In the genomic region with DNA sequence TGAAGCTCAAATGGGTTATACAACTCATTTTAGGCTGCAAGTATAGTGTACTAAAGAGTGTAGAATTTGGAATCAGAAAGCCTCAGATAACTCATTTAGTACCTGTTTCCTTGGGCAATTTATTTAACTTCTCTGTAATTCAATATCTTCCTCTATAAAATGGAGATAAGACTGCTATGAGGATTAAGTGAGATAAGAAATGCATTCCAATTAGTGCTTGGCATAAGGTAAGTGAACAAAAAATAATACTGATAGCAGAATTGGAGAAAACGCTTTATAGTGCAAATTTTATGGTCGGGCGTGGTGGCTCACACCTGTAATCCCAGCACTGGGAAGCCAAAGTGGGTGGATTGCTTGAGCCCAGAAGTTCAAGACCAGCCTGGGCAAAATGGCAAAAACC, we compare ENCODE assay signal across 28 cellular contexts. TPM values are rescaled to one million over a fixed set of nuclear protein-coding genes. Genes with fewer than 3 reads are reported as not detected.
DNase-seq lines count a peak whose midpoint lies in the region; ATAC-seq and TF ChIP-seq lines count a peak whose summit lies in the region.
"Had no signal": no experiment of that assay in that cellular context is flagged by ENCODE, and none has a peak within 500 bp of the region (broad histone marks: within the 10 kb centered on the region; RNA-seq: fewer than 3 reads in every experiment).

No MANE protein-coding gene starts in this region.

- H3K4me3 ChIP-seq in SK-N-SH (ENCODE audit: low read depth in 2 of 2, low read length in 1 of 2): no peak overlapping the region
- H3K4me3 ChIP-seq in mucosa of descending colon: no peak overlapping the region
- H3K4me3 ChIP-seq: A549, BLaER1, GM12878 had no signal

- H3K4me2 ChIP-seq in SK-N-SH: no peak overlapping the region
- H3K4me2 ChIP-seq: A549, BLaER1 had no signal

- H3K9me3 ChIP-seq in SK-N-SH (no peaks in the 10 kb centered on the region), mucosa of descending colon (no peaks in the 10 kb centered on the region)
- H3K9me3 ChIP-seq: A549, BE2C, BLaER1 had no signal

- no peak for DNase-seq in SK-N-SH
- peak in 1 of 2 donors; percentile 14 for DNase-seq in left colon
- peak in 2 of 3 donors; percentile 13 to 38 for DNase-seq in mucosa of descending colon
- no peak for DNase-seq in medulla oblongata (ENCODE audit: extremely low spot score)
- DNase-seq in NCI-H774 (lab: John Stamatoyannopoulos, UW): no peak
- no peak for DNase-seq in Ammon's horn (ENCODE audit: low spot score)
- DNase-seq: AML-193; BE2C; C1 segment of cervical spinal cord; CD4-positive, alpha-beta memory T cell; CD4-positive, CD25-positive, alpha-beta regulatory T cell; CD8-positive, alpha-beta memory T cell; COR-L47; DMS 273 treated with DMSO at 0.1 percent for 48 hours; DMS153; DMS53; DMS79; DND-41; EL; GDM1 had no signal

- no peaks in the 10 kb centered on the region for H3K9me2 ChIP-seq in SK-N-SH

- TF ChIP-seq EP300 in SK-N-SH (IDR thresholded peaks at IDR 0.05; ENCODE audit: borderline replicate concordance in 1 of 2, low read depth in 1 of 2, low read length in 1 of 2): no peak

- no peak for TF ChIP-seq RAD21 in SK-N-SH (IDR thresholded peaks at IDR 0.05; ENCODE audit: low read length)

- ATAC-seq in SK-N-SH treated with all-trans-retinoic acid at 6 μM for 48 hours: no peak
- ATAC-seq in left colon: peak; percentile 77
- peak; percentile 54 for ATAC-seq in mucosa of descending colon
- ATAC-seq: A549, GM12878 had no signal

- H3K79me2 ChIP-seq in SK-N-SH (ENCODE audit: insufficient read depth): no peaks in the 10 kb centered on the region

- TF ChIP-seq CTCF in SK-N-SH (IDR thresholded peaks at IDR 0.05): no peak
- TF ChIP-seq CTCF in mucosa of descending colon (IDR thresholded peaks at IDR 0.05): no peak

- WGBS in SK-N-SH (ENCODE audit: low lambda C conversion rate): 85% methylated on average over 3 of the region's 3 CpGs

- CTCF ChIA-PET in SK-N-SH (lab: Yijun Ruan, JAX): no interaction called here

- H3K9ac ChIP-seq in SK-N-SH: no peak overlapping the region
- H3K9ac ChIP-seq: BLaER1 had no signal

- intact Hi-C loops in left colon (cut with DNase I, micrococcal nuclease) (no loop called here), mucosa of descending colon (cut with DNase I, micrococcal nuclease) (no loop called here)

- no peaks in the 10 kb centered on the region for H3F3A ChIP-seq in SK-N-SH (replicated peaks; ENCODE audit: insufficient read depth)

- H3K36me3 ChIP-seq in SK-N-SH (replicated peaks in 1 of 2; ENCODE audit: control insufficient read depth in 1 of 2, insufficient read depth in 2 of 2, low read length in 1 of 2): no peaks in the 10 kb centered on the region
- H3K36me3 ChIP-seq in mucosa of descending colon (ENCODE audit: low read depth): no peaks in the 10 kb centered on the region
- H3K36me3 ChIP-seq: BE2C, BLaER1 had no signal

- POLR2A ChIA-PET in SK-N-SH (lab: Yijun Ruan, JAX): no interaction called here

- H4K20me1 ChIP-seq in SK-N-SH (ENCODE audit: insufficient read depth): no peaks in the 10 kb centered on the region
- H4K20me1 ChIP-seq: BLaER1 had no signal

- no peaks in the 10 kb centered on the region for H3K27me3 ChIP-seq in SK-N-SH (ENCODE audit: insufficient read depth)
- H3K27me3 ChIP-seq: BE2C, BLaER1 had no signal

- no peak overlapping the region for H2AFZ ChIP-seq in SK-N-SH (ENCODE audit: low read depth)

- no peaks in the 10 kb centered on the region for H3K4me1 ChIP-seq in SK-N-SH (ENCODE audit: control insufficient read depth in 1 of 2, insufficient read depth in 2 of 2, low read depth in 1 of 2, low read length in 1 of 2)
- H3K4me1 ChIP-seq in mucosa of descending colon (ENCODE audit: low read depth): no peaks in the 10 kb centered on the region
- H3K4me1 ChIP-seq: A549, BE2C, BLaER1 had no signal

- no peak overlapping the region for H3K27ac ChIP-seq in SK-N-SH (ENCODE audit: low read depth in 2 of 2, low read length in 1 of 2)
- H3K27ac ChIP-seq: 22Rv1, A549, BLaER1 had no signal

TF ChIP-seq in SK-N-SH, 30 proteins besides CTCF, POLR2A, EP300 and RAD21:
- no peak for TF ChIP-seq RFX5 (IDR thresholded peaks at IDR 0.05; ENCODE audit: low read length)
- TF ChIP-seq GATA2 (CRISPR knock-in tag; IDR thresholded peaks at IDR 0.05): peak; percentile 46

TF ChIP-seq in SK-N-SH treated with all-trans-retinoic acid at 6 μM for 48 hours, 23 proteins besides CTCF, POLR2A, EP300 and RAD21 (continues in another document):
- TF ChIP-seq ZNF565 (CRISPR knock-in tag; conservative IDR thresholded peaks at IDR 0.05; ENCODE audit: low read depth) (no peak), CREB5 (CRISPR knock-in tag; IDR thresholded peaks at IDR 0.05; ENCODE audit: low read depth) (no peak), TOX (CRISPR knock-in tag; IDR thresholded peaks at IDR 0.05; ENCODE audit: borderline replicate concordance) (no peak), PPARA (CRISPR knock-in tag; IDR thresholded peaks at IDR 0.05; ENCODE audit: borderline replicate concordance) (no peak), OSR1 (CRISPR knock-in tag; IDR thresholded peaks at IDR 0.05) (no peak), TCF4 (CRISPR knock-in tag; IDR thresholded peaks at IDR 0.05; ENCODE audit: borderline replicate concordance) (no peak), ZNF8 (CRISPR knock-in tag; IDR thresholded peaks at IDR 0.05) (no peak), ARNTL (CRISPR knock-in tag; IDR thresholded peaks at IDR 0.05; ENCODE audit: borderline replicate concordance, low read depth) (no peak), TSHZ2 (CRISPR knock-in tag; IDR thresholded peaks at IDR 0.05) (no peak), ZFP30 (CRISPR knock-in tag; IDR thresholded peaks at IDR 0.05) (no peak)
- TF ChIP-seq, protein P1, sequence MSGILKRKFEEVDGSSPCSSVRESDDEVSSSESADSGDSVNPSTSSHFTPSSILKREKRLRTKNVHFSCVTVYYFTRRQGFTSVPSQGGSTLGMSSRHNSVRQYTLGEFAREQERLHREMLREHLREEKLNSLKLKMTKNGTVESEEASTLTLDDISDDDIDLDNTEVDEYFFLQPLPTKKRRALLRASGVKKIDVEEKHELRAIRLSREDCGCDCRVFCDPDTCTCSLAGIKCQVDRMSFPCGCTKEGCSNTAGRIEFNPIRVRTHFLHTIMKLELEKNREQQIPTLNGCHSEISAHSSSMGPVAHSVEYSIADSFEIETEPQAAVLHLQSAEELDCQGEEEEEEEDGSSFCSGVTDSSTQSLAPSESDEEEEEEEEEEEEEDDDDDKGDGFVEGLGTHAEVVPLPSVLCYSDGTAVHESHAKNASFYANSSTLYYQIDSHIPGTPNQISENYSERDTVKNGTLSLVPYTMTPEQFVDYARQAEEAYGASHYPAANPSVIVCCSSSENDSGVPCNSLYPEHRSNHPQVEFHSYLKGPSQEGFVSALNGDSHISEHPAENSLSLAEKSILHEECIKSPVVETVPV (CRISPR knock-in tag; IDR thresholded peaks at IDR 0.05): no peak
- TF ChIP-seq, protein P2, sequence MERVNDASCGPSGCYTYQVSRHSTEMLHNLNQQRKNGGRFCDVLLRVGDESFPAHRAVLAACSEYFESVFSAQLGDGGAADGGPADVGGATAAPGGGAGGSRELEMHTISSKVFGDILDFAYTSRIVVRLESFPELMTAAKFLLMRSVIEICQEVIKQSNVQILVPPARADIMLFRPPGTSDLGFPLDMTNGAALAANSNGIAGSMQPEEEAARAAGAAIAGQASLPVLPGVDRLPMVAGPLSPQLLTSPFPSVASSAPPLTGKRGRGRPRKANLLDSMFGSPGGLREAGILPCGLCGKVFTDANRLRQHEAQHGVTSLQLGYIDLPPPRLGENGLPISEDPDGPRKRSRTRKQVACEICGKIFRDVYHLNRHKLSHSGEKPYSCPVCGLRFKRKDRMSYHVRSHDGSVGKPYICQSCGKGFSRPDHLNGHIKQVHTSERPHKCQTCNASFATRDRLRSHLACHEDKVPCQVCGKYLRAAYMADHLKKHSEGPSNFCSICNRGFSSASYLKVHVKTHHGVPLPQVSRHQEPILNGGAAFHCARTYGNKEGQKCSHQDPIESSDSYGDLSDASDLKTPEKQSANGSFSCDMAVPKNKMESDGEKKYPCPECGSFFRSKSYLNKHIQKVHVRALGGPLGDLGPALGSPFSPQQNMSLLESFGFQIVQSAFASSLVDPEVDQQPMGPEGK (CRISPR knock-in tag; IDR thresholded peaks at IDR 0.05; ENCODE audit: borderline replicate concordance): no peak

RNA-seq across cellular contexts. Expression of gene DACH1, which starts 25.0 kb away (rescaled TPM):
- polyA plus RNA-seq in SK-N-SH (2012; rRNA removed): 0.15 and 0.21 TPM in 2 replicates
- polyA plus RNA-seq in SK-N-SH (2012; cell fraction: cytosol; rRNA removed): 0.28 and 0.37 TPM in 2 replicates
- polyA plus RNA-seq in SK-N-SH (2012; cell fraction: nucleus; rRNA removed): 0.25 and 0.26 TPM in 2 replicates
- total RNA-seq in left colon: 1 to 10 TPM; 5.3 to 5.4 TPM
- 1 to 10 TPM; 3.2 to 6.5 (median 6.4) TPM for total RNA-seq in mucosa of descending colon
- total RNA-seq: A172; CD4-positive, alpha-beta memory T cell; CD8-positive, alpha-beta memory T cell; Daoy; G401 had no signal
- polyA plus RNA-seq: A549; CD4-positive, alpha-beta memory T cell; CD4-positive, CD25-positive, alpha-beta regulatory T cell; CD8-positive, alpha-beta memory T cell; GM12878 had no signal

Comparison
In these comparisons a context has a peak if more than half of its experiments do, and no peak if none do; other contexts are left out.
1. DNase-seq: peak in mucosa of descending colon (2 of 3); none in SK-N-SH (single experiment), medulla oblongata (single experiment), NCI-H774 (single experiment) and Ammon's horn (single experiment).